ENCODE assay signal across 7 cellular contexts in the genomic region with DNA sequence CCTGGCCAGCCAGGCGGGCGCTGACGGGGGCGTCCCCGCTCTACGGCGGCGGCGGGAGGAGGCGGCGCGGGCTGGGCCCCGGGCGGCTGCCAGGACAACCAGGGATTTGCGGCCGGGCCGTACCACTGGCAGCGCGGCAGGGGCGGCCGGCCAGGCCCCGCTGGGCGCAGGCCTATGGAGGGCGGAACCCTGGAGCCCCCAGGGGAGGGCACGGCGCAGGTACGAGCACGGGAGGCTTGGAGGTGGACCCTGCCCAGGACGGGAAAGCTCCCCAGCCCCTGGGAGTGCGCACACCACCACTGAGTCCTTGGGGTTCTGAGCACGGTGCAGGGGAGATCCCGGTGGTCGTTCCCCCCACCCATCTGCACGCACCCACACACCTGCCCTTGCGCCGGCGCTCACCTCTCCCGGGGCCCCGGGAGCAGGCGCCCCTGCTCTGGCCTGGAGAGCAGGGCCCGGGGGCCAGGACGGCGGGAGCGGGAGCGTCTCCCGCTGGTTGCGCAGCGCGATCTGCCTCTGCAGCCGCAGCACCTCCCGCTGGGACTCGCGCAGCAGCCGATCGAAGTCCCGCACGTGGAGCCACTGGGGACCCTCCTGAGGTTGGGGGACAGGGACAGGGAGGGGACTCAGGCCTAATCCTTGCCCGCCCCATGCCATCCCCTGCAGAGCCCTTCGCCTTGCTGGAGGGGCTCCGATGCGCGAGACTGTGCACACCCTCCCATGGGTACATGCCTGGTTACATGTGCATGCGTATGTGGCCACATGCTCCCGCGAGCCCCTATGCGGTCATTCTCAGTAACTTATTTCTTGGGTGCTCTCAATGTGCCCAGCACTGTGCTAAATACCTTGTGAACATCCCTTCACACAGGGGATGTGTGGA. TPM values are rescaled to one million over a fixed set of nuclear protein-coding genes. Genes with fewer than 3 reads are reported as not detected.
DNase-seq lines count a peak whose midpoint lies in the region; ATAC-seq and TF ChIP-seq lines count a peak whose summit lies in the region.

No MANE protein-coding gene starts in this region.

- H3K9me3 ChIP-seq in RWPE2 (ENCODE audit: severe bottlenecking) (no peaks in the 10 kb centered on the region), esophagus squamous epithelium (no peaks in the 10 kb centered on the region)

- WGBS in esophagus squamous epithelium, 2 donors, result 0% methylated on average over 7 of the region's 66 CpGs; no CpG with 5 or more reads in 1 of the 2 donors

- H3K4me3 ChIP-seq in HFF-Myc (replicated peaks; ENCODE audit: low read depth, low read length), result peak overlapping the region; percentile 41
- H3K4me3 ChIP-seq in RWPE2 (ENCODE audit: severe bottlenecking), result peak overlapping the region; percentile 31
- peak overlapping the region; percentile 55 to 75 (median 68) for H3K4me3 ChIP-seq in esophagus squamous epithelium

- DNase-seq in HFF-Myc (ENCODE audit: extremely low read depth, low read depth), result no peak
- DNase-seq in RWPE2 (ENCODE audit: low spot score), result no peak
- no peak for DNase-seq in esophagus squamous epithelium (lab: John Stamatoyannopoulos, UW)
- no peak for DNase-seq in neural crest cell (ENCODE audit: low read depth, low spot score)
- DNase-seq in superior temporal gyrus (ENCODE audit: extremely low spot score), result no peak
- no peak for DNase-seq in NOMO-1 treated with DMSO at 0.1 percent for 48 hours (lab: John Stamatoyannopoulos, UW; ENCODE audit: unreplicated experiment)

- no peaks in the 10 kb centered on the region for H3K4me1 ChIP-seq in RWPE2 (ENCODE audit: insufficient read depth, poor library complexity, severe bottlenecking)
- H3K4me1 ChIP-seq in esophagus squamous epithelium, result peaks cover 5 to 42% (median 6%) of the 10 kb centered on the region in 3 donors

- H3K27me3 ChIP-seq in RWPE2 (ENCODE audit: insufficient read depth, poor library complexity, severe bottlenecking) (peaks cover 4% of the 10 kb centered on the region), esophagus squamous epithelium (peaks cover 0 to 31% (median 0%) of the 10 kb centered on the region in 4 donors)

- H3K27me3 Mint-ChIP-seq in neural crest cell (ENCODE audit: low read depth), result no peaks in the 10 kb centered on the region

- H3K27ac ChIP-seq in RWPE2 (ENCODE audit: poor library complexity, severe bottlenecking) (no peak overlapping the region), esophagus squamous epithelium (peak overlapping the region; percentile 23 to 66 (median 58))

- H3K27ac Mint-ChIP-seq in neural crest cell (ENCODE audit: unreplicated experiment), result no peak overlapping the region

- no peak for TF ChIP-seq CTCF in HFF-Myc (IDR thresholded peaks at IDR 0.05; ENCODE audit: low read depth, low read length, missing control alignments)
- no peak for TF ChIP-seq CTCF in RWPE2 (IDR thresholded peaks at IDR 0.05; ENCODE audit: poor library complexity, severe bottlenecking)
- TF ChIP-seq CTCF in esophagus squamous epithelium (IDR thresholded peaks at IDR 0.05), result no peak
- no peak for TF ChIP-seq CTCF in neural crest cell (conservative IDR thresholded peaks at IDR 0.05)

- peak overlapping the region; percentile 81 for H3K4me3 Mint-ChIP-seq in neural crest cell

- no peaks in the 10 kb centered on the region for H3K9me3 Mint-ChIP-seq in neural crest cell

- H3K4me1 Mint-ChIP-seq in neural crest cell, result peaks cover 37% of the 10 kb centered on the region

- H3K36me3 ChIP-seq in RWPE2 (ENCODE audit: low read depth) (no peaks in the 10 kb centered on the region), esophagus squamous epithelium (no peaks in the 10 kb centered on the region)

- no peak for TF ChIP-seq POLR2A in esophagus squamous epithelium (IDR thresholded peaks at IDR 0.05)

- intact Hi-C loops in esophagus squamous epithelium (cut with DNase I), result no loop called here

- H3K36me3 Mint-ChIP-seq in neural crest cell (ENCODE audit: low read depth), result peaks cover 2% of the 10 kb centered on the region

- ATAC-seq in RWPE2 (ENCODE audit: low read depth), result peak; percentile 64
- no peak for ATAC-seq in GM21526 (IDR thresholded peaks at IDR 0.05; ENCODE audit: low FRiP score, unreplicated experiment)

RNA-seq across cellular contexts. Expression of gene TSPOAP1, which starts 3.9 kb away (rescaled TPM):
- total RNA-seq in esophagus squamous epithelium (10 to 100 TPM in 1 of 4 donors, 1 to 10 TPM in 3; 2.9 to 16.0 (median 3.3) TPM), neural crest cell (27.9 and 30.5 TPM in 2 replicates)

RNA-seq across cellular contexts. Expression of gene SUPT4H1, which starts 27.4 kb away (rescaled TPM):
- total RNA-seq in esophagus squamous epithelium (10 to 100 TPM; 29.9 to 54.9 (median 37.0) TPM), neural crest cell (79.1 and 83.8 TPM in 2 replicates)

RNA-seq across cellular contexts. Expression of gene MPO, which starts 43.9 kb away (rescaled TPM):
- total RNA-seq in esophagus squamous epithelium (not detected), neural crest cell (not detected in 2 replicates)
